In the genomic region with DNA sequence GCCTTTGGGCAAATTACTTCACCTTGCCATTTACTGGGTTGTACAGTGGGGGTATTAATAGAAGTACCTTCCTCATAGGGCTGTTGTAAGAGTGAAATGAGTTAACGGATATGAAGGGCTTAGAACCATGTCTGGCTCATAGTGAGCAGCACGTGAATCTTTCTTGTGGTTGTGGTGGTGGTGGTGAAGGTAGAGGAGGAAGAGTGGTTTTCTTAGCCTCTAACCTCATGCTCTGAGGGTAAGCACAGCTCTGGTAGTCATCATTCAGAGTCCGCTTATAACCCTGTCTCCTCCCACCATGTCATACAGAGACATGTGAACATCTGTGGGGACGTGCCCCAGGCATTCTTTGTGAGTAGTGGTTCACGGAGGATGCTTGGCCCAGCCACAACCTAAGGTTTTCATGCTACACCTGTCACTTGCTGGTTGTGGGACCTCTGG, we compare ENCODE assay signal across 9 cellular contexts. TPM values are rescaled to one million over a fixed set of nuclear protein-coding genes. Genes with fewer than 3 reads are reported as not detected.
DNase-seq lines count a peak whose midpoint lies in the region; ATAC-seq and TF ChIP-seq lines count a peak whose summit lies in the region.
"Had no signal": no experiment of that assay in that cellular context is flagged by ENCODE, and none has a peak within 500 bp of the region (broad histone marks: within the 10 kb centered on the region; RNA-seq: fewer than 3 reads in every experiment).

No MANE protein-coding gene starts in this region.

- peaks cover 26 to 68% of the 10 kb centered on the region in 2 donors for H3K27me3 Mint-ChIP-seq in CD8-positive, alpha-beta memory T cell
- no peaks in the 10 kb centered on the region for H3K27me3 Mint-ChIP-seq in osteocyte (ENCODE audit: unreplicated experiment)
- H3K27me3 Mint-ChIP-seq in type B pancreatic cell: no peaks in the 10 kb centered on the region

- peak overlapping the region in 2 of 8 donors; percentile 5 to 52 for H3K27ac Mint-ChIP-seq in CD8-positive, alpha-beta memory T cell
- no peak overlapping the region for H3K27ac Mint-ChIP-seq in osteocyte (ENCODE audit: unreplicated experiment)
- H3K27ac Mint-ChIP-seq in type B pancreatic cell: no peak overlapping the region

- intact Hi-C loops in ascending aorta (cut with DNase I): no loop called here
- intact Hi-C loops in mucosa of descending colon (cut with DNase I, micrococcal nuclease): no loop called here

- peaks cover 14% of the 10 kb centered on the region for H3K27me3 ChIP-seq in CD8-positive, alpha-beta memory T cell (ENCODE audit: insufficient read depth, low read length, poor library complexity, severe bottlenecking)
- H3K27me3 ChIP-seq in ascending aorta: no peaks in the 10 kb centered on the region

- no peaks in the 10 kb centered on the region for H3K36me3 ChIP-seq in CD8-positive, alpha-beta memory T cell (ENCODE audit: insufficient read depth, low read length)
- H3K36me3 ChIP-seq in ascending aorta (no peaks in the 10 kb centered on the region), mucosa of descending colon (ENCODE audit: low read depth) (no peaks in the 10 kb centered on the region)

- ATAC-seq in GM21447 (IDR thresholded peaks at IDR 0.05; ENCODE audit: unreplicated experiment): peak; percentile 88
- no peak for ATAC-seq in mucosa of descending colon

- H3K4me3 ChIP-seq in CD8-positive, alpha-beta memory T cell (ENCODE audit: low read length): peak overlapping the region; percentile 19
- H3K4me3 ChIP-seq in ascending aorta (no peak overlapping the region), mucosa of descending colon (no peak overlapping the region)

- POLR2A ChIA-PET in CD8-positive, alpha-beta memory T cell (lab: Charles Lee): no interaction called here

- peaks cover 11 to 19% (median 17%) of the 10 kb centered on the region in 3 donors for H3K4me1 Mint-ChIP-seq in CD8-positive, alpha-beta memory T cell
- H3K4me1 Mint-ChIP-seq in osteocyte (ENCODE audit: unreplicated experiment) (peaks cover 43% of the 10 kb centered on the region), type B pancreatic cell (ENCODE audit: unreplicated experiment) (peaks cover 75% of the 10 kb centered on the region)

- peaks cover 19% of the 10 kb centered on the region for H3K4me1 ChIP-seq in CD8-positive, alpha-beta memory T cell (ENCODE audit: insufficient read depth, low read length)
- H3K4me1 ChIP-seq in ascending aorta (peaks cover 0 to 3% of the 10 kb centered on the region in 2 donors), mucosa of descending colon (ENCODE audit: low read depth) (peaks cover 4% of the 10 kb centered on the region)

- peak overlapping the region in 2 of 7 donors; percentile 4 to 27 for H3K4me3 Mint-ChIP-seq in CD8-positive, alpha-beta memory T cell
- H3K4me3 Mint-ChIP-seq in osteocyte (ENCODE audit: unreplicated experiment) (no peak overlapping the region), type B pancreatic cell (no peak overlapping the region)

- TF ChIP-seq CTCF in osteocyte (IDR thresholded peaks at IDR 0.05): no peak
- no peak for TF ChIP-seq CTCF in ascending aorta (IDR thresholded peaks at IDR 0.05)
- no peak for TF ChIP-seq CTCF in type B pancreatic cell (conservative IDR thresholded peaks at IDR 0.05)
- TF ChIP-seq CTCF in mucosa of descending colon (IDR thresholded peaks at IDR 0.05): no peak

- peak in 4 of 5 donors; percentile 21 to 77 (median 58) for DNase-seq in CD8-positive, alpha-beta memory T cell
- DNase-seq in LHCN-M2 (ENCODE audit: low read depth) (peak; percentile 50), amniotic epithelial cell (ENCODE audit: low read depth) (peak; percentile 85), osteocyte (ENCODE audit: extremely low spot score, unreplicated experiment) (no peak), ascending aorta (ENCODE audit: low spot score in 2 of 2) (no peak), type B pancreatic cell (ENCODE audit: extremely low spot score, unreplicated experiment) (no peak), mucosa of descending colon (no peak)

- no peaks in the 10 kb centered on the region for H3K36me3 Mint-ChIP-seq in CD8-positive, alpha-beta memory T cell
- H3K36me3 Mint-ChIP-seq in osteocyte (ENCODE audit: unreplicated experiment) (no peaks in the 10 kb centered on the region), type B pancreatic cell (peaks cover 17% of the 10 kb centered on the region)

- no peaks in the 10 kb centered on the region for H3K9me3 ChIP-seq in CD8-positive, alpha-beta memory T cell (ENCODE audit: low read length)
- H3K9me3 ChIP-seq in ascending aorta (no peaks in the 10 kb centered on the region), mucosa of descending colon (no peaks in the 10 kb centered on the region)

- H3K27ac ChIP-seq in CD8-positive, alpha-beta memory T cell (ENCODE audit: low read depth, low read length): no peak overlapping the region
- no peak overlapping the region for H3K27ac ChIP-seq in ascending aorta

- peaks cover 0 to 4% (median 0%) of the 10 kb centered on the region in 5 donors for H3K9me3 Mint-ChIP-seq in CD8-positive, alpha-beta memory T cell
- H3K9me3 Mint-ChIP-seq in osteocyte (ENCODE audit: unreplicated experiment) (no peaks in the 10 kb centered on the region), type B pancreatic cell (no peaks in the 10 kb centered on the region)

- CTCF ChIA-PET in CD8-positive, alpha-beta memory T cell (lab: Charles Lee): no interaction called here

RNA-seq across cellular contexts. Expression of a gene that starts 43.6 kb away (rescaled TPM):
- total RNA-seq in CD8-positive, alpha-beta memory T cell: under 1 TPM; 0.59 to 0.89 TPM
- not detected for polyA plus RNA-seq in CD8-positive, alpha-beta memory T cell
- total RNA-seq in LHCN-M2 (2014; rRNA removed) (96.7 and 105 TPM in 2 replicates), osteocyte (152 and 154 TPM in 2 replicates), ascending aorta (112 TPM), type B pancreatic cell (ENCODE audit: low replicate concordance) (91.8 and 99.3 TPM in 2 replicates), mucosa of descending colon (100 to 1,000 TPM in 1 of 3 donors, 10 to 100 TPM in 2; 33.2 to 196 (median 41.1) TPM)
- polyA plus RNA-seq in LHCN-M2 (2012): 43.8 TPM
- total RNA-seq: mononuclear cell had no signal

Comparison
In these comparisons a context has a peak if more than half of its experiments do, and no peak if none do; other contexts are left out.
1. DNase-seq: peak in CD8-positive, alpha-beta memory T cell (4 of 5), LHCN-M2 (single experiment) and amniotic epithelial cell (single experiment); none in osteocyte (single experiment), ascending aorta (0 of 2), type B pancreatic cell (single experiment) and mucosa of descending colon (0 of 3).
2. RNA of a gene that starts 43.6 kb away (total RNA-seq): 152 to 154 TPM in osteocyte, 112 TPM in ascending aorta (single experiment), 96.7 to 105 TPM in LHCN-M2, 91.8 to 99.3 TPM in type B pancreatic cell and 33.2 to 196 TPM in mucosa of descending colon; 0.59 to 0.89 TPM in CD8-positive, alpha-beta memory T cell; every median in the first group is over 10 times any median in the second.